In genomic region chr7:130398751-130399150, GRCh38 we compare ENCODE assay signal across 26 cellular contexts. TPM values are rescaled to one million over a fixed set of nuclear protein-coding genes. Genes with fewer than 3 reads are reported as not detected.
"Had no signal": no experiment of that assay in that cellular context is flagged by ENCODE, and none has a peak within 500 bp of the region (broad histone marks: within the 10 kb centered on the region; RNA-seq: fewer than 3 reads in every experiment).

No MANE protein-coding gene starts in this region.

- H3K4me1 ChIP-seq: esophagus squamous epithelium, thyroid gland had no signal

- DNase-seq: activated B cell treated with CpG ODN at 0.5 μM for 24 hours; activated CD4-positive, alpha-beta T cell treated with anti-CD3 and anti-CD28 coated beads for 4 hours; activated CD8-positive, alpha-beta memory T cell treated with anti-CD3 and anti-CD28 coated beads, Interleukin-2, amount 50 U/mL, for 4 hours; activated effector memory CD4-positive, alpha-beta T cell treated with anti-CD3 and anti-CD28 coated beads, Interleukin-2, amount 50 U/mL, for 16 hours; activated naive CD4-positive, alpha-beta T cell treated with anti-CD3 and anti-CD28 coated beads, Interleukin-2, amount 50 U/mL, for 16 hours; activated T-cell treated with anti-CD3 and anti-CD28 coated beads, Interleukin-2, amount 50 U/mL, for 48 hours; effector CD4-positive, alpha-beta T cell; esophagus squamous epithelium; left cardiac atrium; mesendoderm; natural killer cell; nucleus accumbens; retina; stimulated activated CD4-positive, alpha-beta T cell treated with anti-CD3 and anti-CD28 coated beads, Interleukin-12 subunit alpha, Interleukin-12 subunit beta, amount 100 ng/mL, for 4 hours; stimulated activated CD4-positive, alpha-beta T cell treated with anti-CD3 and anti-CD28 coated beads, Interleukin-1b, Interleukin-23, amount 100 ng/mL, for 48 hours; stimulated activated CD8-positive, alpha-beta memory T cell treated with anti-CD3 and anti-CD28 coated beads, Interleukin-4, amount 100 ng/mL, for 48 hours; stimulated activated naive CD4-positive, alpha-beta T cell; T-helper 2 cell; thyroid gland had no signal

- H3K27ac Mint-ChIP-seq: activated B cell treated with CpG ODN at 0.5 μM for 24 hours, natural killer cell had no signal

- H3K27ac ChIP-seq: ascending aorta, esophagus squamous epithelium, thyroid gland had no signal

- H3K9me3 ChIP-seq: ascending aorta, breast epithelium, esophagus squamous epithelium, thyroid gland had no signal

- H3K9me3 Mint-ChIP-seq: activated B cell treated with CpG ODN at 0.5 μM for 24 hours, natural killer cell had no signal

- H3K4me3 Mint-ChIP-seq: activated B cell treated with CpG ODN at 0.5 μM for 24 hours, natural killer cell had no signal

- H3K27me3 Mint-ChIP-seq: activated B cell treated with CpG ODN at 0.5 μM for 24 hours had no signal

- ATAC-seq: left cardiac atrium, natural killer cell had no signal

- H3K4me3 ChIP-seq: ascending aorta, breast epithelium, esophagus squamous epithelium, thyroid gland had no signal

- H3K27me3 ChIP-seq: ascending aorta, breast epithelium, esophagus squamous epithelium, thyroid gland had no signal

- H3K36me3 ChIP-seq: ascending aorta, breast epithelium, thyroid gland had no signal

RNA-seq across cellular contexts. Expression of gene CPA1, which starts 18.5 kb away (rescaled TPM):
- total RNA-seq: activated B cell treated with CpG ODN at 0.5 μM for 24 hours, ascending aorta, endothelial cell of umbilical vein, esophagus squamous epithelium, natural killer cell had no signal
- polyA plus RNA-seq: endothelial cell of umbilical vein had no signal

RNA-seq across cellular contexts. Expression of gene CPA5, which starts 54.1 kb away (rescaled TPM):
- total RNA-seq: activated B cell treated with CpG ODN at 0.5 μM for 24 hours, ascending aorta, breast epithelium, endothelial cell of umbilical vein, esophagus squamous epithelium, left cardiac atrium, lower leg skin, natural killer cell, posterior vena cava, subcutaneous adipose tissue, thyroid gland, urinary bladder had no signal
- polyA plus RNA-seq: endothelial cell of umbilical vein had no signal
